Comparison of ENCODE assay signal across 7 cellular contexts in the genomic region with DNA sequence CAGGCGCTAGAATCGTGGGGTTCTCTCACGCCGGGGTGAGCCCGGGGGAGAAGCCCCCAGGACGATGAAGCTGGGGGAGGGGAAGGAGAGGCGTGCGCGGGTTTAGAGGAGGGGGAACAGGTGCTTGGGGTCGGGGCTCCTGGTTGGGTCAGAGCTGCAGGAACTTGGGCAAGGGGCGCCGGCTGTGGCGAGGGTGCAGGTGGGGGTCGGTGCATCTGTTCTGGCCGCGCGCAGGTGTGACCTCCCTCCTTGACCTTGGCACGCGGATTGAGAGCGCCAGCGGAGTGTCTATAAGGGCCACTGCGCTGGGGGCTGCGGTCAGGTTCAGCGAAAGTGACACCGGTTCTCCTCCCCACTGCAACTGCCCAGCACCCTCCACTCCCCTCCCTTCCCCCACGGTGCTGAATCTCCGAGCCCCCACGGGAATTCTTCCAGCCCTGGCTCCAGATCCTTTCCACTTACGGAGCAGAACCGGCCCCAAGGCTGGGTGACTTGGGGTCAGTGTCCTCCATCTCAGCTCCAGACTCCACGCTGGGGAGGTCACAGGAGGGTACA. TPM values are rescaled to one million over a fixed set of nuclear protein-coding genes. Genes with fewer than 3 reads are reported as not detected.
A peak's percentile ranks its signal among the peaks of the same experiment; 100 is the strongest.
DNase-seq lines count a peak whose midpoint lies in the region; ATAC-seq, FAIRE-seq and TF ChIP-seq lines count a peak whose summit lies in the region.

No MANE protein-coding gene starts in this region.

- no peaks in the 10 kb centered on the region for H3K9me3 ChIP-seq in OCI-LY1 (ENCODE audit: low read length)
- H3K9me3 ChIP-seq in HepG2 (ENCODE audit: low read length): no peaks in the 10 kb centered on the region

- H3K9me3 Mint-ChIP-seq in central memory CD8-positive, alpha-beta T cell: no peaks in the 10 kb centered on the region
- no peaks in the 10 kb centered on the region for H3K9me3 Mint-ChIP-seq in stimulated activated naive CD8-positive, alpha-beta T cell treated with anti-CD3 and anti-CD28 coated beads, Interleukin-15, amount 100 ng/mL, for 72 hours

- in situ Hi-C loops in HepG2 (cut with HindIII; ENCODE audit: extremely low pct_ligation_motif_present, low pct_unique_long_range_greater_than_20kb): no loop called here

- H3K27ac Mint-ChIP-seq in central memory CD8-positive, alpha-beta T cell (ENCODE audit: low read depth): no peak overlapping the region
- peak overlapping the region in 1 of 2 donors; percentile 91 for H3K27ac Mint-ChIP-seq in stimulated activated naive CD8-positive, alpha-beta T cell treated with anti-CD3 and anti-CD28 coated beads, Interleukin-15, amount 100 ng/mL, for 72 hours

- ATAC-seq in central memory CD8-positive, alpha-beta T cell (replicated peaks; ENCODE audit: extremely low read depth, poor library complexity, severe bottlenecking): no peak
- ATAC-seq in HepG2: no peak
- no peak for ATAC-seq in stimulated activated naive CD8-positive, alpha-beta T cell treated with anti-CD3 and anti-CD28 coated beads, Interleukin-15, amount 100 ng/mL, for 72 hours
- no peak for ATAC-seq in HG03457 (IDR thresholded peaks at IDR 0.05; ENCODE audit: unreplicated experiment)

- TF ChIP-seq RAD21 in HepG2 (CRISPR knock-in tag; IDR thresholded peaks at IDR 0.05): no peak

- H3K9ac ChIP-seq in OCI-LY1 (ENCODE audit: low read length) (peak overlapping the region; percentile 85), HepG2 (ENCODE audit: insufficient read depth, low read depth, low read length) (peak overlapping the region; percentile 63)

- H3K27me3 ChIP-seq in OCI-LY1 (ENCODE audit: insufficient read depth, low read length) (no peaks in the 10 kb centered on the region), HepG2 (ENCODE audit: control insufficient read depth in 1 of 2, insufficient read depth in 2 of 2, low read length in 2 of 2) (no peaks in the 10 kb centered on the region; a peak in 1 of 5 replicates)

- H3K9me2 ChIP-seq in OCI-LY1 (ENCODE audit: low read depth, low read length): no peaks in the 10 kb centered on the region

- H3K4me3 Mint-ChIP-seq in central memory CD8-positive, alpha-beta T cell: peak overlapping the region; percentile 98
- peak overlapping the region; percentile 83 for H3K4me3 Mint-ChIP-seq in stimulated activated naive CD8-positive, alpha-beta T cell treated with anti-CD3 and anti-CD28 coated beads, Interleukin-15, amount 100 ng/mL, for 72 hours

- no peaks in the 10 kb centered on the region for H3K27me3 Mint-ChIP-seq in central memory CD8-positive, alpha-beta T cell
- peaks cover 11% of the 10 kb centered on the region for H3K27me3 Mint-ChIP-seq in stimulated activated naive CD8-positive, alpha-beta T cell treated with anti-CD3 and anti-CD28 coated beads, Interleukin-15, amount 100 ng/mL, for 72 hours

- no peak for TF ChIP-seq CTCF in OCI-LY1 (IDR thresholded peaks at IDR 0.05; ENCODE audit: low read length)
- TF ChIP-seq CTCF in HepG2 (CRISPR knock-in tag; IDR thresholded peaks at IDR 0.05): no peak

- CTCF ChIA-PET in HepG2 (lab: Yijun Ruan, JAX; ENCODE audit: low intra/inter-chr PET ratio, low total read pairs): no interaction called here

- H3K4me3 ChIP-seq in OCI-LY1 (ENCODE audit: low read depth, low read length, poor library complexity, severe bottlenecking) (peak overlapping the region; percentile 84), HepG2 (replicated peaks in 1 of 3; ENCODE audit: insufficient read depth in 1 of 3, low read depth in 2 of 3, low read length in 3 of 3) (peak overlapping the region; percentile 69 to 99 (median 78))

- H2AFZ ChIP-seq in OCI-LY1 (ENCODE audit: low read length): no peak overlapping the region
- no peak overlapping the region for H2AFZ ChIP-seq in HepG2 (ENCODE audit: low read length)

- no TSS peak for BruUV-seq in HepG2 (replicated peaks; lab: Mats Ljungman, UMichigan)

- H3K79me2 ChIP-seq in OCI-LY1 (ENCODE audit: insufficient read depth, low read length) (peaks cover 23% of the 10 kb centered on the region), HepG2 (ENCODE audit: insufficient read depth, low read length) (peaks cover 29% of the 10 kb centered on the region)

- POLR2A ChIA-PET in HepG2 (lab: Yijun Ruan, JAX): interaction anchor here (0.7 to 1.4 kb wide), 5 partner anchors 12 to 944 kb away, joined by 3 to 9 read pairs (median 4); a partner anchor contains a TSS

- H3K4me2 ChIP-seq in OCI-LY1 (ENCODE audit: low read length) (peak overlapping the region; percentile 94), HepG2 (ENCODE audit: low read depth, low read length) (peak overlapping the region; percentile 96)

- intact Hi-C loops in HepG2 (cut with micrococcal nuclease; ENCODE audit: unreplicated experiment): no loop called here

- H3K4me1 Mint-ChIP-seq in central memory CD8-positive, alpha-beta T cell: peaks cover 37% of the 10 kb centered on the region
- H3K4me1 Mint-ChIP-seq in stimulated activated naive CD8-positive, alpha-beta T cell treated with anti-CD3 and anti-CD28 coated beads, Interleukin-15, amount 100 ng/mL, for 72 hours: peaks cover 37% of the 10 kb centered on the region

- H4K20me1 ChIP-seq in OCI-LY1 (ENCODE audit: insufficient read depth, low read length) (peaks cover 2% of the 10 kb centered on the region; the same call in 1 of the 2 replicates), HepG2 (ENCODE audit: insufficient read depth, low read length) (peaks cover 22% of the 10 kb centered on the region)

- H3K4me1 ChIP-seq in OCI-LY1 (ENCODE audit: insufficient read depth, low read length, severe bottlenecking): peaks cover 32% of the 10 kb centered on the region
- peaks cover 48% of the 10 kb centered on the region for H3K4me1 ChIP-seq in HepG2 (ENCODE audit: insufficient read depth, low read length)

- peaks cover 24% of the 10 kb centered on the region for H3K36me3 ChIP-seq in OCI-LY1 (ENCODE audit: insufficient read depth, low read length)
- H3K36me3 ChIP-seq in HepG2 (replicated peaks in 1 of 2; ENCODE audit: control insufficient read depth in 1 of 2, insufficient read depth in 2 of 2, low read length in 2 of 2): peaks cover 9 to 19% of the 10 kb centered on the region in 2 experiments; a peak in 4 of 5 replicates

- H3K27ac ChIP-seq in OCI-LY1 (ENCODE audit: low read depth, low read length, poor library complexity, severe bottlenecking) (peak overlapping the region; percentile 92), HepG2 (ENCODE audit: extremely low read length, insufficient read depth, low read length) (no peak overlapping the region)

- TF ChIP-seq EP300 in HepG2 (IDR thresholded peaks at IDR 0.05; ENCODE audit: low read depth in 2 of 2, low read length in 2 of 2) (no peak), HepG2 (CRISPR knock-in tag; IDR thresholded peaks at IDR 0.05; ENCODE audit: borderline replicate concordance) (no peak)

- peak; percentile 53 for TF ChIP-seq POLR2A in GM19099 (IDR thresholded peaks at IDR 0.05; ENCODE audit: extremely low read depth, insufficient read length, low read depth)
- TF ChIP-seq POLR2A in HepG2 (IDR thresholded peaks at IDR 0.05; ENCODE audit: insufficient read depth in 1 of 2, low read depth in 2 of 2, low read length in 2 of 2): no peak

- no peaks in the 10 kb centered on the region for H3F3A ChIP-seq in OCI-LY1 (ENCODE audit: insufficient read depth, low read length)

- 6% methylated on average over 12 of the region's 31 CpGs for WGBS in HepG2 (ENCODE audit: low lambda C conversion rate)

- FAIRE-seq in HepG2 (lab: Jason Lieb, UNC): no peak
- no peak for FAIRE-seq in urothelium cell line (lab: Jason Lieb, UNC)

- DNase-seq in central memory CD8-positive, alpha-beta T cell (ENCODE audit: low spot score in 2 of 2): no peak
- DNase-seq in HepG2 (ENCODE audit: low spot score): no peak
- DNase-seq in stimulated activated naive CD8-positive, alpha-beta T cell treated with anti-CD3 and anti-CD28 coated beads, Interleukin-15, amount 100 ng/mL, for 72 hours: peak; percentile 3 to 12
- no peak for DNase-seq in urothelium cell line (ENCODE audit: low spot score)

- H3K36me3 Mint-ChIP-seq in central memory CD8-positive, alpha-beta T cell (ENCODE audit: insufficient read depth): peaks cover 23% of the 10 kb centered on the region

RNA-seq across cellular contexts. Expression of a gene that starts 0.6 kb away (rescaled TPM):
- 1.7 and 4.8 TPM in 2 replicates for total RNA-seq in HepG2 (2016; rRNA removed; fragmentation: Illumina TruSeq; extraction: Trizol)
- 13.4 and 14.4 TPM in 2 replicates for total RNA-seq in HepG2 (2016; cell fraction: cytosol; rRNA removed; fragmentation: Illumina TruSeq; extraction: Trizol; ENCODE audit: low read depth)
- 1.0 and 3.2 TPM in 2 replicates for total RNA-seq in HepG2 (2016; cell fraction: insoluble cytoplasmic fraction; rRNA removed; fragmentation: Illumina TruSeq; extraction: Trizol)
- 5.8 and 6.7 TPM in 2 replicates for total RNA-seq in HepG2 (2016; cell fraction: membrane; rRNA removed; fragmentation: Illumina TruSeq; extraction: Trizol)
- total RNA-seq in HepG2 (2016; cell fraction: nucleus; rRNA removed; fragmentation: Illumina TruSeq; extraction: Trizol): 2.9 and 3.9 TPM in 2 replicates
- polyA plus RNA-seq in HepG2 (2011; rRNA removed): 6.8 and 7.7 TPM in 2 replicates
- polyA plus RNA-seq in HepG2 (2011; cell fraction: cytosol; rRNA removed): 5.6 and 7.1 TPM in 2 replicates
- 3.8 and 5.7 TPM in 2 replicates for polyA plus RNA-seq in HepG2 (2011; cell fraction: nucleus; rRNA removed)
- polyA plus RNA-seq in HepG2 (2012): 3.0 and 6.9 TPM in 2 replicates
- polyA plus RNA-seq in HepG2 (2016; cell fraction: cytosol; fragmentation: Illumina TruSeq; extraction: Trizol; ENCODE audit: low read depth): 4.3 and 4.4 TPM in 2 replicates
- polyA plus RNA-seq in HepG2 (2016; cell fraction: insoluble cytoplasmic fraction; fragmentation: Illumina TruSeq; extraction: Trizol; ENCODE audit: low read depth): 2.5 and 2.6 TPM in 2 replicates
- 5.6 and 5.9 TPM in 2 replicates for polyA plus RNA-seq in HepG2 (2016; cell fraction: membrane; fragmentation: Illumina TruSeq; extraction: Trizol; ENCODE audit: low read depth)
- 5.2 TPM in 2 replicates for polyA plus RNA-seq in HepG2 (2016; cell fraction: nucleus; fragmentation: Illumina TruSeq; extraction: Trizol; ENCODE audit: insufficient read depth, low read depth)
- 30.6 and 58.3 TPM in 2 replicates for polyA minus RNA-seq in HepG2 (2011; rRNA and poly(A)+ RNA removed; ENCODE audit: low replicate concordance)
- 2.2 and 6.2 TPM in 2 replicates for polyA minus RNA-seq in HepG2 (2011; cell fraction: cytosol; rRNA and poly(A)+ RNA removed)
- 4.1 and 7.3 TPM in 2 replicates for polyA minus RNA-seq in HepG2 (2011; cell fraction: nucleus; rRNA and poly(A)+ RNA removed)

RNA-seq across cellular contexts. Expression of a gene that starts 1.6 kb away (rescaled TPM):
- total RNA-seq in HepG2 (2016; rRNA removed; fragmentation: Illumina TruSeq; extraction: Trizol): 67.4 and 74.9 TPM in 2 replicates
- 22.7 and 23.8 TPM in 2 replicates for total RNA-seq in HepG2 (2016; cell fraction: cytosol; rRNA removed; fragmentation: Illumina TruSeq; extraction: Trizol; ENCODE audit: low read depth)
- 70.2 and 82.6 TPM in 2 replicates for total RNA-seq in HepG2 (2016; cell fraction: insoluble cytoplasmic fraction; rRNA removed; fragmentation: Illumina TruSeq; extraction: Trizol)
- 40.7 and 44.7 TPM in 2 replicates for total RNA-seq in HepG2 (2016; cell fraction: membrane; rRNA removed; fragmentation: Illumina TruSeq; extraction: Trizol)
- 59.0 and 59.2 TPM in 2 replicates for total RNA-seq in HepG2 (2016; cell fraction: nucleus; rRNA removed; fragmentation: Illumina TruSeq; extraction: Trizol)
- 54.7 and 55.7 TPM in 2 replicates for polyA plus RNA-seq in HepG2 (2011; rRNA removed)
- 48.4 and 57.9 TPM in 2 replicates for polyA plus RNA-seq in HepG2 (2011; cell fraction: cytosol; rRNA removed)
- polyA plus RNA-seq in HepG2 (2011; cell fraction: nucleus; rRNA removed): 29.8 and 32.8 TPM in 2 replicates
- 35.2 and 40.9 TPM in 2 replicates for polyA plus RNA-seq in HepG2 (2012)
- 23.3 and 26.2 TPM in 2 replicates for polyA plus RNA-seq in HepG2 (2016; cell fraction: cytosol; fragmentation: Illumina TruSeq; extraction: Trizol; ENCODE audit: low read depth)
- polyA plus RNA-seq in HepG2 (2016; cell fraction: insoluble cytoplasmic fraction; fragmentation: Illumina TruSeq; extraction: Trizol; ENCODE audit: low read depth): 69.8 and 76.9 TPM in 2 replicates
- polyA plus RNA-seq in HepG2 (2016; cell fraction: membrane; fragmentation: Illumina TruSeq; extraction: Trizol; ENCODE audit: low read depth): 35.1 and 42.6 TPM in 2 replicates
- 93.6 and 97.3 TPM in 2 replicates for polyA plus RNA-seq in HepG2 (2016; cell fraction: nucleus; fragmentation: Illumina TruSeq; extraction: Trizol; ENCODE audit: insufficient read depth, low read depth)
- polyA minus RNA-seq in HepG2 (2011; rRNA and poly(A)+ RNA removed; ENCODE audit: low replicate concordance): 48.4 and 75.2 TPM in 2 replicates
- polyA minus RNA-seq in HepG2 (2011; cell fraction: cytosol; rRNA and poly(A)+ RNA removed): 21.3 and 23.3 TPM in 2 replicates
- 58.6 and 66.2 TPM in 2 replicates for polyA minus RNA-seq in HepG2 (2011; cell fraction: nucleus; rRNA and poly(A)+ RNA removed)

RNA-seq across cellular contexts. Expression of a gene that starts 33.6 kb away (rescaled TPM):
- total RNA-seq in HepG2 (2016; rRNA removed; fragmentation: Illumina TruSeq; extraction: Trizol): 3.3 and 3.8 TPM in 2 replicates
- total RNA-seq in HepG2 (2016; cell fraction: cytosol; rRNA removed; fragmentation: Illumina TruSeq; extraction: Trizol; ENCODE audit: low read depth): 0.88 and 1.1 TPM in 2 replicates
- total RNA-seq in HepG2 (2016; cell fraction: insoluble cytoplasmic fraction; rRNA removed; fragmentation: Illumina TruSeq; extraction: Trizol): 2.3 and 2.9 TPM in 2 replicates
- total RNA-seq in HepG2 (2016; cell fraction: membrane; rRNA removed; fragmentation: Illumina TruSeq; extraction: Trizol): 2.2 and 2.5 TPM in 2 replicates
- total RNA-seq in HepG2 (2016; cell fraction: nucleus; rRNA removed; fragmentation: Illumina TruSeq; extraction: Trizol): 4.4 and 6.8 TPM in 2 replicates
- polyA plus RNA-seq in HepG2 (2011; rRNA removed): 3.3 and 3.5 TPM in 2 replicates
- 2.7 and 3.7 TPM in 2 replicates for polyA plus RNA-seq in HepG2 (2011; cell fraction: cytosol; rRNA removed)
- polyA plus RNA-seq in HepG2 (2011; cell fraction: nucleus; rRNA removed): 4.2 and 6.4 TPM in 2 replicates
- polyA plus RNA-seq in HepG2 (2012): 3.0 and 3.2 TPM in 2 replicates
- 0.35 and 0.40 TPM in 2 replicates for polyA plus RNA-seq in HepG2 (2016; cell fraction: cytosol; fragmentation: Illumina TruSeq; extraction: Trizol; ENCODE audit: low read depth)
- 3.6 and 5.3 TPM in 2 replicates for polyA plus RNA-seq in HepG2 (2016; cell fraction: insoluble cytoplasmic fraction; fragmentation: Illumina TruSeq; extraction: Trizol; ENCODE audit: low read depth)
- 1.6 and 1.7 TPM in 2 replicates for polyA plus RNA-seq in HepG2 (2016; cell fraction: membrane; fragmentation: Illumina TruSeq; extraction: Trizol; ENCODE audit: low read depth)
- 6.4 and 8.6 TPM in 2 replicates for polyA plus RNA-seq in HepG2 (2016; cell fraction: nucleus; fragmentation: Illumina TruSeq; extraction: Trizol; ENCODE audit: insufficient read depth, low read depth)
- 12.3 and 16.1 TPM in 2 replicates for polyA minus RNA-seq in HepG2 (2011; rRNA and poly(A)+ RNA removed; ENCODE audit: low replicate concordance)
- polyA minus RNA-seq in HepG2 (2011; cell fraction: cytosol; rRNA and poly(A)+ RNA removed): 4.7 and 5.5 TPM in 2 replicates
- polyA minus RNA-seq in HepG2 (2011; cell fraction: nucleus; rRNA and poly(A)+ RNA removed): 14.0 and 19.3 TPM in 2 replicates

RNA-seq across cellular contexts. Expression of a gene that starts 58.1 kb away (rescaled TPM):
- total RNA-seq in HepG2 (2016; rRNA removed; fragmentation: Illumina TruSeq; extraction: Trizol): not detected in 2 replicates
- not detected in 2 replicates for total RNA-seq in HepG2 (2016; cell fraction: cytosol; rRNA removed; fragmentation: Illumina TruSeq; extraction: Trizol; ENCODE audit: low read depth)
- total RNA-seq in HepG2 (2016; cell fraction: insoluble cytoplasmic fraction; rRNA removed; fragmentation: Illumina TruSeq; extraction: Trizol): not detected in 2 replicates
- not detected in 2 replicates for total RNA-seq in HepG2 (2016; cell fraction: membrane; rRNA removed; fragmentation: Illumina TruSeq; extraction: Trizol)
- total RNA-seq in HepG2 (2016; cell fraction: nucleus; rRNA removed; fragmentation: Illumina TruSeq; extraction: Trizol): not detected in 2 replicates
- not detected in 2 replicates for polyA plus RNA-seq in HepG2 (2011; rRNA removed)
- polyA plus RNA-seq in HepG2 (2011; cell fraction: cytosol; rRNA removed): under 0.01 TPM in 1 of 2 replicates, not detected in the other
- 0.02 and 0.03 TPM in 2 replicates for polyA plus RNA-seq in HepG2 (2011; cell fraction: nucleus; rRNA removed)
- polyA plus RNA-seq in HepG2 (2012): not detected in 2 replicates
- not detected in 2 replicates for polyA plus RNA-seq in HepG2 (2016; cell fraction: cytosol; fragmentation: Illumina TruSeq; extraction: Trizol; ENCODE audit: low read depth)
- not detected in 2 replicates for polyA plus RNA-seq in HepG2 (2016; cell fraction: insoluble cytoplasmic fraction; fragmentation: Illumina TruSeq; extraction: Trizol; ENCODE audit: low read depth)
- polyA plus RNA-seq in HepG2 (2016; cell fraction: membrane; fragmentation: Illumina TruSeq; extraction: Trizol; ENCODE audit: low read depth): not detected in 2 replicates
- polyA plus RNA-seq in HepG2 (2016; cell fraction: nucleus; fragmentation: Illumina TruSeq; extraction: Trizol; ENCODE audit: insufficient read depth, low read depth): not detected in 2 replicates
- polyA minus RNA-seq in HepG2 (2011; rRNA and poly(A)+ RNA removed; ENCODE audit: low replicate concordance): 0.04 and 0.61 TPM in 2 replicates
- not detected in 2 replicates for polyA minus RNA-seq in HepG2 (2011; cell fraction: cytosol; rRNA and poly(A)+ RNA removed)
- polyA minus RNA-seq in HepG2 (2011; cell fraction: nucleus; rRNA and poly(A)+ RNA removed): not detected in 2 replicates

Comparison
In these comparisons a context has a peak if more than half of its experiments do, and no peak if none do; other contexts are left out.
1. DNase-seq: peak in stimulated activated naive CD8-positive, alpha-beta T cell treated with anti-CD3 and anti-CD28 coated beads, Interleukin-15, amount 100 ng/mL, for 72 hours (2 of 2); none in central memory CD8-positive, alpha-beta T cell (0 of 2), HepG2 (single experiment) and urothelium cell line (single experiment).